In genomic region chr19:18385359-18385674, GRCh38 we compare ENCODE assay signal across 11 cellular contexts. TPM values are rescaled to one million over a fixed set of nuclear protein-coding genes. Genes with fewer than 3 reads are reported as not detected.
DNase-seq lines count a peak whose midpoint lies in the region; TF ChIP-seq lines count a peak whose summit lies in the region.
"Had no signal": no experiment of that assay in that cellular context is flagged by ENCODE, and none has a peak within 500 bp of the region (broad histone marks: within the 10 kb centered on the region; RNA-seq: fewer than 3 reads in every experiment).

No MANE protein-coding gene starts in this region.

- peaks cover 31% of the 10 kb centered on the region for H3K79me2 ChIP-seq in PC-9 (ENCODE audit: low read depth)

- POLR2A ChIA-PET in PC-9 (lab: Charles Lee; ENCODE audit: unreplicated experiment), result interaction anchor here (0.5 to 1.1 kb wide), 6 partner anchors 14 to 177 kb away, joined by 3 to 13 read pairs (median 6); no protein-coding TSS in a partner anchor

- H3K36me3 ChIP-seq in PC-9 (ENCODE audit: low read depth) (peaks cover 28% of the 10 kb centered on the region), transverse colon (no peaks in the 10 kb centered on the region)

- DNase-seq in PC-9 (no peak), epithelial cell of prostate (ENCODE audit: low read depth, low spot score) (no peak), transverse colon (no peak), midbrain (lab: John Stamatoyannopoulos, UW) (no peak), NCI-H1417 (lab: John Stamatoyannopoulos, UW) (no peak), epidermal melanocyte (ENCODE audit: insufficient read length, low spot score) (no peak)
- DNase-seq: amniotic stem cell, dorsolateral prefrontal cortex, KBM-7, natural killer cell, NCI-H187 had no signal

- no peak overlapping the region for H2AFZ ChIP-seq in PC-9

- BruUV-seq in PC-9 (replicated peaks; lab: Mats Ljungman, UMichigan), result no TSS peak

- peaks cover 54% of the 10 kb centered on the region for H3F3A ChIP-seq in PC-9 (ENCODE audit: insufficient read depth, low read depth)

- intact Hi-C loops in PC-9 (cut with micrococcal nuclease; ENCODE audit: unreplicated experiment) (no loop called here), transverse colon (cut with DNase I; ENCODE audit: low total_unique reads) (no loop called here)

- peak overlapping the region; percentile 86 for H3K4me2 ChIP-seq in PC-9

- no peaks in the 10 kb centered on the region for H3K27me3 ChIP-seq in PC-9 (ENCODE audit: insufficient read depth, low read depth)
- H3K27me3 ChIP-seq in transverse colon, result no peaks in the 10 kb centered on the region

- H3K9me3 ChIP-seq in PC-9 (ENCODE audit: insufficient read depth, low read depth), result no peaks in the 10 kb centered on the region
- H3K9me3 ChIP-seq in transverse colon, result no peaks in the 10 kb centered on the region

- peaks cover 33% of the 10 kb centered on the region for H4K20me1 ChIP-seq in PC-9 (ENCODE audit: insufficient read depth)

- no peaks in the 10 kb centered on the region for H3K9me2 ChIP-seq in PC-9 (ENCODE audit: insufficient read depth)

- CTCF ChIA-PET in PC-9 (lab: Charles Lee), result interaction anchor here (0.5 to 0.8 kb wide), 4 partner anchors 17 to 607 kb away, joined by 3 to 9 read pairs (median 4); no protein-coding TSS in a partner anchor

- no peak for TF ChIP-seq POLR2A in transverse colon (IDR thresholded peaks at IDR 0.05)

- TF ChIP-seq CTCF in PC-9 (conservative IDR thresholded peaks at IDR 0.05) (no peak), transverse colon (IDR thresholded peaks at IDR 0.05) (no peak)

- TF ChIP-seq EP300 in transverse colon (IDR thresholded peaks at IDR 0.05; ENCODE audit: low read depth), result no peak

- peaks cover 21% of the 10 kb centered on the region for H3K4me1 ChIP-seq in PC-9 (replicated peaks; ENCODE audit: insufficient read depth)
- H3K4me1 ChIP-seq in transverse colon, result peaks cover 16 to 45% (median 27%) of the 10 kb centered on the region in 4 donors

- H3K27ac ChIP-seq in PC-9, result peak overlapping the region; percentile 58
- H3K27ac ChIP-seq in epithelial cell of prostate, result peak overlapping the region; percentile 85
- H3K27ac ChIP-seq in transverse colon, result peak overlapping the region; percentile 75 to 83 (median 78)
- H3K27ac ChIP-seq: dorsolateral prefrontal cortex had no signal

- 92 to 93% methylated on average over 3 of the region's 3 CpGs for WGBS in transverse colon (ENCODE audit: low coverage in 1 of 2), 2 donors

- in situ Hi-C loops in transverse colon (cut with MboI; ENCODE audit: low pct_ligation_motif_present in 1 of 4, low pct_unique_long_range_greater_than_20kb in 1 of 4, low sequenced_read_pairs in 3 of 4), result no loop called here

- H3K4me3 ChIP-seq in PC-9, result peak overlapping the region; percentile 91; the same call in 1 of the 2 replicates
- H3K4me3 ChIP-seq in transverse colon, result no peak overlapping the region

RNA-seq across cellular contexts. Expression of gene GDF15, which starts 0.6 kb away (rescaled TPM):
- total RNA-seq in PC-9 (2021) (15.1 and 17.2 TPM in 2 replicates), transverse colon (10 to 100 TPM; 36.3 to 77.0 (median 58.9) TPM)

RNA-seq across cellular contexts. Expression of gene LRRC25, which starts 12.1 kb away (rescaled TPM):
- total RNA-seq in PC-9 (2021) (not detected in 2 replicates), transverse colon (1 to 10 TPM in 3 of 4 donors, not detected in 1; 3.3 to 4.9 (median 4.1) TPM)

RNA-seq across cellular contexts. Expression of gene SSBP4, which starts 33.9 kb away (rescaled TPM):
- 56.6 and 65.2 TPM in 2 replicates for total RNA-seq in PC-9 (2021)
- 10 to 100 TPM in 3 of 4 donors, 1 to 10 TPM in 1; 9.4 to 40.4 (median 32.2) TPM for total RNA-seq in transverse colon

RNA-seq across cellular contexts. Expression of gene PGPEP1, which starts 44.9 kb away (rescaled TPM):
- total RNA-seq in PC-9 (2021), result 42.0 and 53.6 TPM in 2 replicates
- total RNA-seq in transverse colon, result 100 to 1,000 TPM in 1 of 4 donors, 10 to 100 TPM in 3; 59.7 to 110 (median 73.0) TPM

RNA-seq across cellular contexts. Expression of gene ISYNA1, which starts 52.6 kb away (rescaled TPM):
- total RNA-seq in PC-9 (2021) (129 and 142 TPM in 2 replicates), transverse colon (10 to 100 TPM in 2 of 4 donors, 1 to 10 TPM in 2; 3.0 to 15.1 (median 8.8) TPM)
